Comparison of ENCODE assay signal across 1 cellular context in genomic region chr9:34665381-34666250, GRCh38.
TF ChIP-seq lines count a peak whose summit lies in the region.

No MANE protein-coding gene starts in this region.

TF ChIP-seq in K562, 482 proteins besides CTCF, POLR2A, EP300 and RAD21 (continued from another document and continues in another):
- TF ChIP-seq, protein P1, sequence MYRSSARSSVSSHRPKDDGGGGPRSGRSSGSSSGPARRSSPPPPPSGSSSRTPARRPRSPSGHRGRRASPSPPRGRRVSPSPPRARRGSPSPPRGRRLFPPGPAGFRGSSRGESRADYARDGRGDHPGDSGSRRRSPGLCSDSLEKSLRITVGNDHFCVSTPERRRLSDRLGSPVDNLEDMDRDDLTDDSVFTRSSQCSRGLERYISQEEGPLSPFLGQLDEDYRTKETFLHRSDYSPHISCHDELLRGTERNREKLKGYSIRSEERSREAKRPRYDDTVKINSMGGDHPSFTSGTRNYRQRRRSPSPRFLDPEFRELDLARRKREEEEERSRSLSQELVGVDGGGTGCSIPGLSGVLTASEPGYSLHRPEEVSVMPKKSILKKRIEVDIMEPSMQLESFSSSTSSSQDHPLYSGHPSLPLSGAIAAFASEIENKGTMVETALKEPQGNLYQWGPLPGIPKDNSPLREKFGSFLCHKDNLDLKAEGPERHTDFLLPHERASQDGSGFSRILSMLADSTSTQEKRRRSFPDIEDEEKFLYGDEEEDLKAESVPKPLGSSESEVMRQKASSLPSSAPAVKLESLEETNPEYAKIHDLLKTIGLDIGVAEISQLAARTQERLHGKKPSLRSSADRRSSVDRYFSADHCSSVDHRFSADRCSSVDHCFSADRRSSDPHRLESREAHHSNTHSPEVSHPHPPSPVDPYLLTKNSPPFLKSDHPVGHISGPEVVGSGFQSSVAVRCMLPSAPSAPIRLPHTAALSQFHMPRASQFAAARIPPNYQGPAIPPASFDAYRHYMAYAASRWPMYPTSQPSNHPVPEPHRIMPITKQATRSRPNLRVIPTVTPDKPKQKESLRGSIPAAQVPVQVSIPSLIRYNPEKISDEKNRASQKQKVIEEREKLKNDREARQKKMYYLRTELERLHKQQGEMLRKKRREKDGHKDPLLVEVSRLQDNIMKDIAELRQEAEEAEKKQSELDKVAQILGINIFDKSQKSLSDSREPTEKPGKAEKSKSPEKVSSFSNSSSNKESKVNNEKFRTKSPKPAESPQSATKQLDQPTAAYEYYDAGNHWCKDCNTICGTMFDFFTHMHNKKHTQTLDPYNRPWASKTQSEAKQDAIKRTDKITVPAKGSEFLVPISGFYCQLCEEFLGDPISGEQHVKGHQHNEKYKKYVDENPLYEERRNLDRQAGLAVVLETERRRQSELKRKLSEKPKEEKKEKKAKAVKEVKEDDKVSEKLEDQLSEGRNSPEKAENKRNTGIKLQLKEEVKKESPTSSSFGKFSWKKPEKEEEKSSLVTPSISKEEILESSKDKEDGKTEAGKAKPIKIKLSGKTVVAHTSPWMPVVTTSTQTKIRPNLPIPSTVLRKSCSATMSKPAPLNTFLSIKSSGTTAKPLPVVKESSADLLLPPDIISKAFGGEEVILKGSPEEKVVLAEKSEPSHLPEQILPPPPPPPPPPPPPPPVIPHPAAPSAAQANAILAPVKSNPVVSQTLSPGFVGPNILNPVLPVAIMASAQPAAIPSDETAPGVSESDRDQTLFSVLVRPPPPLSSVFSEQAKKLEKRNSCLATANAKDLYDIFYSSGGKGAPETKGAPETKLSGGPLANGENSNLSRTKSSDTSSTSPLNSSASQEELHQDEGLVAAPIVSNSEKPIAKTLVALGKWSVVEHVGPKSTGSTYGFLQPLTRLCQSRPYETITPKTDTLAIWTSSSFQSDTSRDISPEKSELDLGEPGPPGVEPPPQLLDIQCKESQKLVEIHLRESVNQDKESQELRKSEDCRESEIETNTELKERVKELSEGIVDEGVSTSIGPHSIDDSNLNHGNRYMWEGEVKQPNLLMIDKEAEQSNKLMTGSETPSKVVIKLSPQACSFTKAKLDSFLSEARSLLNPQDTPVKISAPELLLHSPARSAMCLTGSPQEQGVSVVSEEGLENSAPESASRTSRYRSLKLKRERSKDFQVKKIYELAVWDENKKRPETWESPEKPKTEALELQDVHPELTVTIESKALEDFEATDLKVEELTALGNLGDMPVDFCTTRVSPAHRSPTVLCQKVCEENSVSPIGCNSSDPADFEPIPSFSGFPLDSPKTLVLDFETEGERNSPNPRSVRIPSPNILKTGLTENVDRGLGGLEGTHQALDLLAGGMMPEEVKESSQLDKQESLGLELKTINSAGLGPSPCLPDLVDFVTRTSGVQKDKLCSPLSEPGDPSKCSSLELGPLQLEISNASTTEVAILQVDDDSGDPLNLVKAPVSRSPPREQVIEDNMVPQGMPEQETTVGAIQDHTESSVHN (IDR thresholded peaks at IDR 0.05; ENCODE audit: borderline replicate concordance in 1 of 2, low read depth in 1 of 2), result peak in 1 of 2 experiments; percentile 29; a peak in 1 of 4 replicates
- TF ChIP-seq NFRKB (IDR thresholded peaks at IDR 0.05; ENCODE audit: low read depth), result peak; percentile 84; the same call in 1 of the 2 replicates
- TF ChIP-seq NCOR1 (IDR thresholded peaks at IDR 0.05), result peak; percentile 54; the same call in 1 of the 2 replicates
- TF ChIP-seq CXXC5 (CRISPR knock-in tag; IDR thresholded peaks at IDR 0.05), result peak; percentile 64
- TF ChIP-seq SUPT5H (IDR thresholded peaks at IDR 0.05), result peak; percentile 95
- TF ChIP-seq JUND (IDR thresholded peaks at IDR 0.05; ENCODE audit: borderline replicate concordance, low read depth, low read length), result peak; percentile 77
- peak; percentile 31; the same call in 1 of the 3 replicates for TF ChIP-seq JUND (tag; IDR thresholded peaks at IDR 0.05; ENCODE audit: borderline replicate concordance, low read depth, low read length)
- TF ChIP-seq SMARCE1 (IDR thresholded peaks at IDR 0.05), result peak; percentile 35; the same call in 1 of the 2 replicates
- TF ChIP-seq NFIC (IDR thresholded peaks at IDR 0.05), result peak; percentile 39; the same call in 1 of the 2 replicates
- TF ChIP-seq MAZ (CRISPR knock-in tag; conservative IDR thresholded peaks at IDR 0.05 in 1 of 2, IDR thresholded peaks at IDR 0.05 in 1 of 2), result peak; percentile 41 to 42; a peak in 1 of 4 replicates
- peak; percentile 87; the same call in 1 of the 2 replicates for TF ChIP-seq POLR2AphosphoS5 (IDR thresholded peaks at IDR 0.05; ENCODE audit: control insufficient read depth, insufficient read depth, low read depth, low read length)
- peak; percentile 86 for TF ChIP-seq MTA3 (IDR thresholded peaks at IDR 0.05; ENCODE audit: borderline replicate concordance)
- 0 out of 2 replicates have a peak, but pooled peaks have one; percentile 30 for TF ChIP-seq HDAC2 (IDR thresholded peaks at IDR 0.05)
- 0 out of 2 replicates have a peak, but pooled peaks have one; percentile 9 for TF ChIP-seq PKNOX1 (IDR thresholded peaks at IDR 0.05)
- TF ChIP-seq, protein P2, sequence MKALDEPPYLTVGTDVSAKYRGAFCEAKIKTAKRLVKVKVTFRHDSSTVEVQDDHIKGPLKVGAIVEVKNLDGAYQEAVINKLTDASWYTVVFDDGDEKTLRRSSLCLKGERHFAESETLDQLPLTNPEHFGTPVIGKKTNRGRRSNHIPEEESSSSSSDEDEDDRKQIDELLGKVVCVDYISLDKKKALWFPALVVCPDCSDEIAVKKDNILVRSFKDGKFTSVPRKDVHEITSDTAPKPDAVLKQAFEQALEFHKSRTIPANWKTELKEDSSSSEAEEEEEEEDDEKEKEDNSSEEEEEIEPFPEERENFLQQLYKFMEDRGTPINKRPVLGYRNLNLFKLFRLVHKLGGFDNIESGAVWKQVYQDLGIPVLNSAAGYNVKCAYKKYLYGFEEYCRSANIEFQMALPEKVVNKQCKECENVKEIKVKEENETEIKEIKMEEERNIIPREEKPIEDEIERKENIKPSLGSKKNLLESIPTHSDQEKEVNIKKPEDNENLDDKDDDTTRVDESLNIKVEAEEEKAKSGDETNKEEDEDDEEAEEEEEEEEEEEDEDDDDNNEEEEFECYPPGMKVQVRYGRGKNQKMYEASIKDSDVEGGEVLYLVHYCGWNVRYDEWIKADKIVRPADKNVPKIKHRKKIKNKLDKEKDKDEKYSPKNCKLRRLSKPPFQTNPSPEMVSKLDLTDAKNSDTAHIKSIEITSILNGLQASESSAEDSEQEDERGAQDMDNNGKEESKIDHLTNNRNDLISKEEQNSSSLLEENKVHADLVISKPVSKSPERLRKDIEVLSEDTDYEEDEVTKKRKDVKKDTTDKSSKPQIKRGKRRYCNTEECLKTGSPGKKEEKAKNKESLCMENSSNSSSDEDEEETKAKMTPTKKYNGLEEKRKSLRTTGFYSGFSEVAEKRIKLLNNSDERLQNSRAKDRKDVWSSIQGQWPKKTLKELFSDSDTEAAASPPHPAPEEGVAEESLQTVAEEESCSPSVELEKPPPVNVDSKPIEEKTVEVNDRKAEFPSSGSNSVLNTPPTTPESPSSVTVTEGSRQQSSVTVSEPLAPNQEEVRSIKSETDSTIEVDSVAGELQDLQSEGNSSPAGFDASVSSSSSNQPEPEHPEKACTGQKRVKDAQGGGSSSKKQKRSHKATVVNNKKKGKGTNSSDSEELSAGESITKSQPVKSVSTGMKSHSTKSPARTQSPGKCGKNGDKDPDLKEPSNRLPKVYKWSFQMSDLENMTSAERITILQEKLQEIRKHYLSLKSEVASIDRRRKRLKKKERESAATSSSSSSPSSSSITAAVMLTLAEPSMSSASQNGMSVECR (CRISPR knock-in tag; IDR thresholded peaks at IDR 0.05), result 0 out of 2 replicates have a peak, but pooled peaks have one; percentile 45
- peak; percentile 42; the same call in 1 of the 2 replicates for TF ChIP-seq BRD4 (IDR thresholded peaks at IDR 0.05)
- peak; percentile 93 for TF ChIP-seq GABPA (tag; conservative IDR thresholded peaks at IDR 0.05; ENCODE audit: low read depth)
- peak; percentile 34 for TF ChIP-seq CTCFL (IDR thresholded peaks at IDR 0.05; ENCODE audit: borderline replicate concordance, insufficient read depth, low read depth, low read length, poor library complexity, severe bottlenecking)
- TF ChIP-seq, protein P3, sequence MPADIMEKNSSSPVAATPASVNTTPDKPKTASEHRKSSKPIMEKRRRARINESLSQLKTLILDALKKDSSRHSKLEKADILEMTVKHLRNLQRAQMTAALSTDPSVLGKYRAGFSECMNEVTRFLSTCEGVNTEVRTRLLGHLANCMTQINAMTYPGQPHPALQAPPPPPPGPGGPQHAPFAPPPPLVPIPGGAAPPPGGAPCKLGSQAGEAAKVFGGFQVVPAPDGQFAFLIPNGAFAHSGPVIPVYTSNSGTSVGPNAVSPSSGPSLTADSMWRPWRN (IDR thresholded peaks at IDR 0.05; ENCODE audit: low read depth), result no peak
- peak; percentile 85 for TF ChIP-seq CEBPB (tag; IDR thresholded peaks at IDR 0.05)
- peak; percentile 65 to 71 for TF ChIP-seq NRF1 (conservative IDR thresholded peaks at IDR 0.05 in 1 of 2, IDR thresholded peaks at IDR 0.05 in 1 of 2)
- TF ChIP-seq KDM5B (IDR thresholded peaks at IDR 0.05; ENCODE audit: insufficient replicate concordance, low read depth, low read length), result peak; percentile 84
- TF ChIP-seq ZFX (CRISPR knock-in tag; IDR thresholded peaks at IDR 0.05), result peak; percentile 31; the same call in 1 of the 2 replicates
- peak in 1 of 2 experiments; percentile 80; a peak in 2 of 4 replicates for TF ChIP-seq HDAC1 (IDR thresholded peaks at IDR 0.05)
- TF ChIP-seq KLF13 (tag; IDR thresholded peaks at IDR 0.05; ENCODE audit: borderline replicate concordance, low read depth), result 0 out of 2 replicates have a peak, but pooled peaks have one; percentile 37
- peak; percentile 67; the same call in 1 of the 2 replicates for TF ChIP-seq LEF1 (IDR thresholded peaks at IDR 0.05)
- TF ChIP-seq, protein P4, sequence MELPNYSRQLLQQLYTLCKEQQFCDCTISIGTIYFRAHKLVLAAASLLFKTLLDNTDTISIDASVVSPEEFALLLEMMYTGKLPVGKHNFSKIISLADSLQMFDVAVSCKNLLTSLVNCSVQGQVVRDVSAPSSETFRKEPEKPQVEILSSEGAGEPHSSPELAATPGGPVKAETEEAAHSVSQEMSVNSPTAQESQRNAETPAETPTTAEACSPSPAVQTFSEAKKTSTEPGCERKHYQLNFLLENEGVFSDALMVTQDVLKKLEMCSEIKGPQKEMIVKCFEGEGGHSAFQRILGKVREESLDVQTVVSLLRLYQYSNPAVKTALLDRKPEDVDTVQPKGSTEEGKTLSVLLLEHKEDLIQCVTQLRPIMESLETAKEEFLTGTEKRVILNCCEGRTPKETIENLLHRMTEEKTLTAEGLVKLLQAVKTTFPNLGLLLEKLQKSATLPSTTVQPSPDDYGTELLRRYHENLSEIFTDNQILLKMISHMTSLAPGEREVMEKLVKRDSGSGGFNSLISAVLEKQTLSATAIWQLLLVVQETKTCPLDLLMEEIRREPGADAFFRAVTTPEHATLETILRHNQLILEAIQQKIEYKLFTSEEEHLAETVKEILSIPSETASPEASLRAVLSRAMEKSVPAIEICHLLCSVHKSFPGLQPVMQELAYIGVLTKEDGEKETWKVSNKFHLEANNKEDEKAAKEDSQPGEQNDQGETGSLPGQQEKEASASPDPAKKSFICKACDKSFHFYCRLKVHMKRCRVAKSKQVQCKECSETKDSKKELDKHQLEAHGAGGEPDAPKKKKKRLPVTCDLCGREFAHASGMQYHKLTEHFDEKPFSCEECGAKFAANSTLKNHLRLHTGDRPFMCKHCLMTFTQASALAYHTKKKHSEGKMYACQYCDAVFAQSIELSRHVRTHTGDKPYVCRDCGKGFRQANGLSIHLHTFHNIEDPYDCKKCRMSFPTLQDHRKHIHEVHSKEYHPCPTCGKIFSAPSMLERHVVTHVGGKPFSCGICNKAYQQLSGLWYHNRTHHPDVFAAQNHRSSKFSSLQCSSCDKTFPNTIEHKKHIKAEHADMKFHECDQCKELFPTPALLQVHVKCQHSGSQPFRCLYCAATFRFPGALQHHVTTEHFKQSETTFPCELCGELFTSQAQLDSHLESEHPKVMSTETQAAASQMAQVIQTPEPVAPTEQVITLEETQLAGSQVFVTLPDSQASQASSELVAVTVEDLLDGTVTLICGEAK (IDR thresholded peaks at IDR 0.05), result peak; percentile 91
- TF ChIP-seq, protein P4 (CRISPR knock-in tag; IDR thresholded peaks at IDR 0.05), result no peak
